Comparison of ENCODE assay signal across 13 cellular contexts in genomic region chr6:105428342-105428957, GRCh38. TPM values are rescaled to one million over a fixed set of nuclear protein-coding genes. Genes with fewer than 3 reads are reported as not detected.
DNase-seq lines count a peak whose midpoint lies in the region; ATAC-seq and TF ChIP-seq lines count a peak whose summit lies in the region.
"Had no signal": no experiment of that assay in that cellular context is flagged by ENCODE, and none has a peak within 500 bp of the region (broad histone marks: within the 10 kb centered on the region; RNA-seq: fewer than 3 reads in every experiment).

No MANE protein-coding gene starts in this region.

- no peaks in the 10 kb centered on the region for H3K9me2 ChIP-seq in PC-3 (replicated peaks; ENCODE audit: low read length)

- H3K4me3 ChIP-seq in BJ (ENCODE audit: low read depth, low read length) = no peak overlapping the region
- no peak overlapping the region for H3K4me3 ChIP-seq in PC-3 (ENCODE audit: low read length)
- peak overlapping the region in 1 of 2 donors; percentile 1 for H3K4me3 ChIP-seq in neuronal stem cell (ENCODE audit: low read length in 2 of 2)

- no peak overlapping the region for H2BK5ac ChIP-seq in neuronal stem cell (ENCODE audit: low read length)

- POLR2A ChIA-PET in BJ (lab: Charles Lee) = no interaction called here
- POLR2A ChIA-PET in PC-3 (lab: Charles Lee; ENCODE audit: unreplicated experiment) = no interaction called here

- peaks cover 4% of the 10 kb centered on the region for H3F3A ChIP-seq in PC-3 (ENCODE audit: low read length, unreplicated experiment)

- H3K9ac ChIP-seq in PC-3 (ENCODE audit: low read length) (0 out of 2 replicates have a peak overlapping the region, but pooled peaks have one; percentile 0), neuronal stem cell (ENCODE audit: low read depth, low read length, poor library complexity) (no peak overlapping the region)

- H3K27ac ChIP-seq in PC-3 (ENCODE audit: low read length) (peak overlapping the region; percentile 69), neuronal stem cell (replicated peaks; ENCODE audit: low read length) (no peak overlapping the region)
- H3K27ac ChIP-seq: C4-2B had no signal

- peak overlapping the region; percentile 70 for H2AFZ ChIP-seq in PC-3 (ENCODE audit: low read length)
- peak overlapping the region; percentile 52 for H2AFZ ChIP-seq in neuronal stem cell (ENCODE audit: low read length)

- H3K79me2 ChIP-seq in PC-3 (ENCODE audit: low read length) = no peaks in the 10 kb centered on the region

- CTCF ChIA-PET in BJ (lab: Yijun Ruan, JAX) = interaction anchor here (0.9 to 4.3 kb wide), 3 partner anchors 26 to 342 kb away, joined by 3 to 22 read pairs (median 3); partner anchors contain the start of gene PREP
- CTCF ChIA-PET in PC-3 (lab: Charles Lee) = interaction anchor here (0.5 kb wide), 1 partner anchor 775 kb away, joined by 5 read pairs; no protein-coding TSS in a partner anchor

- H3K23ac ChIP-seq in neuronal stem cell (ENCODE audit: low read depth, low read length, poor library complexity) = no peak overlapping the region

- H3K4me2 ChIP-seq in PC-3 (ENCODE audit: low read length) = peak overlapping the region; percentile 49
- H3K4me2 ChIP-seq in neuronal stem cell (ENCODE audit: insufficient read depth, low read length, poor library complexity, severe bottlenecking) = no peak overlapping the region

- H3K14ac ChIP-seq in neuronal stem cell (ENCODE audit: low read length) = no peak overlapping the region

- H4K8ac ChIP-seq in neuronal stem cell (ENCODE audit: low read depth, low read length) = no peak overlapping the region

- no peaks in the 10 kb centered on the region for H4K20me1 ChIP-seq in PC-3 (ENCODE audit: low read length)

- no CpG with 5 or more reads among the region's 5 CpGs for WGBS in neuronal stem cell (ENCODE audit: extremely low coverage in 2 of 2, insufficient read length in 2 of 2, insufficient replicate concordance in 1 of 2), 2 donors

- no peak overlapping the region for H3K18ac ChIP-seq in neuronal stem cell (ENCODE audit: low read length)

- H2BK12ac ChIP-seq in neuronal stem cell (ENCODE audit: low read length) = no peak overlapping the region

- BruUV-seq in PC-3 (replicated peaks; lab: Mats Ljungman, UMichigan) = no TSS peak

- H3K9me3 ChIP-seq in PC-3 (ENCODE audit: low read length) (no peaks in the 10 kb centered on the region), neuronal stem cell (replicated peaks in 1 of 2; ENCODE audit: control insufficient read depth in 2 of 2, insufficient read depth in 1 of 2, low read depth in 1 of 2, low read length in 2 of 2) (no peaks in the 10 kb centered on the region)

- intact Hi-C loops in PC-3 (cut with micrococcal nuclease) = no loop called here
- intact Hi-C loops in posterior vena cava (cut with DNase I) = no loop called here

- peaks cover 1% of the 10 kb centered on the region; the same call in 1 of the 2 replicates for H3K27me3 ChIP-seq in BJ (ENCODE audit: control insufficient read depth, insufficient read depth, low read length)
- H3K27me3 ChIP-seq in PC-3 (ENCODE audit: low read length) = no peaks in the 10 kb centered on the region
- H3K27me3 ChIP-seq in neuronal stem cell (ENCODE audit: control insufficient read depth in 3 of 3, insufficient read depth in 3 of 3, low read depth in 1 of 3, low read length in 3 of 3) = no peaks in the 10 kb centered on the region

- peak; percentile 57 for DNase-seq in BJ (ENCODE audit: low read depth)
- DNase-seq in PC-3 = peak; percentile 75
- no peak for DNase-seq in neuronal stem cell (ENCODE audit: low spot score)
- no peak for DNase-seq in NCI-H128 (lab: John Stamatoyannopoulos, UW; ENCODE audit: unreplicated experiment)
- DNase-seq in posterior vena cava (ENCODE audit: low spot score) = no peak
- no peak for DNase-seq in GM19238 (ENCODE audit: insufficient read length, low spot score)
- DNase-seq in D341Med (ENCODE audit: low spot score) = no peak
- DNase-seq: caudate nucleus; NCI-H2107; stimulated activated naive CD4-positive, alpha-beta T cell treated with Interleukin-2 at 50 U/mL for 16 hours; T-helper 17 cell had no signal

- H2BK120ac ChIP-seq in neuronal stem cell (ENCODE audit: low read depth, low read length) = no peak overlapping the region

- H2AK5ac ChIP-seq in neuronal stem cell (ENCODE audit: low read depth, low read length) = no peak overlapping the region

- H3K4me1 ChIP-seq in PC-3 (ENCODE audit: insufficient read depth, low read length) = peaks cover 42% of the 10 kb centered on the region
- H3K4me1 ChIP-seq in neuronal stem cell (ENCODE audit: control insufficient read depth in 2 of 2, insufficient read depth in 1 of 2, low read depth in 1 of 2, low read length in 2 of 2) = peaks cover 3 to 10% of the 10 kb centered on the region in 2 donors

- no peaks in the 10 kb centered on the region for H3K36me3 ChIP-seq in BJ (ENCODE audit: control insufficient read depth, insufficient read depth, low read length)
- no peaks in the 10 kb centered on the region for H3K36me3 ChIP-seq in PC-3 (ENCODE audit: low read depth, low read length)
- no peaks in the 10 kb centered on the region for H3K36me3 ChIP-seq in neuronal stem cell (replicated peaks in 1 of 2; ENCODE audit: control insufficient read depth in 2 of 2, insufficient read depth in 2 of 2, low read length in 2 of 2)

- no peak for TF ChIP-seq CTCF in BJ (IDR thresholded peaks at IDR 0.05; ENCODE audit: insufficient read depth, low read depth, low read length)
- no peak for TF ChIP-seq CTCF in PC-3 (conservative IDR thresholded peaks at IDR 0.05; ENCODE audit: low read depth, low read length)

- H2BK15ac ChIP-seq in neuronal stem cell (ENCODE audit: low read length) = no peak overlapping the region

- no peak overlapping the region for H4K91ac ChIP-seq in neuronal stem cell (ENCODE audit: low read depth, low read length, poor library complexity)

- ATAC-seq in PC-3 = no peak
- ATAC-seq in esophagus mucosa = peak; percentile 88
- ATAC-seq: T-helper 17 cell had no signal

- no peak overlapping the region for H3K4ac ChIP-seq in neuronal stem cell (ENCODE audit: low read length)

- H3K79me1 ChIP-seq in neuronal stem cell (ENCODE audit: low read depth, low read length) = no peaks in the 10 kb centered on the region

RNA-seq across cellular contexts. Expression of gene PREP, which starts 25.6 kb away (rescaled TPM):
- polyA plus RNA-seq in BJ (2011; rRNA removed) = 10.8 and 12.0 TPM in 2 replicates
- 16.9 and 26.4 TPM in 2 replicates for polyA minus RNA-seq in BJ (2011; rRNA and poly(A)+ RNA removed)
- total RNA-seq in PC-3 (2014; rRNA removed) (16.9 and 18.5 TPM in 2 replicates), esophagus mucosa (21.8 TPM), posterior vena cava (10 to 100 TPM; 20.5 to 21.2 TPM)
- polyA plus RNA-seq in neuronal stem cell (2013, experiment 1 of 2) = 20.2 TPM
- 19.3 TPM for polyA plus RNA-seq in neuronal stem cell (2013, experiment 2 of 2)

Comparison
In these comparisons a context has a peak if more than half of its experiments do, and no peak if none do; other contexts are left out.
1. DNase-seq: peak in BJ (single experiment) and PC-3 (single experiment); none in neuronal stem cell (single experiment), NCI-H128 (single experiment), posterior vena cava (single experiment), GM19238 (single experiment) and D341Med (single experiment).